Comparison of ENCODE assay signal across 1 cellular context in genomic region chr12:65534105-65534841, GRCh38.
TF ChIP-seq lines count a peak whose summit lies in the region.

No MANE protein-coding gene starts in this region.

TF ChIP-seq in H1, 55 proteins besides CTCF, POLR2A, EP300 and RAD21 (continued from another document):
- TF ChIP-seq, protein P1, sequence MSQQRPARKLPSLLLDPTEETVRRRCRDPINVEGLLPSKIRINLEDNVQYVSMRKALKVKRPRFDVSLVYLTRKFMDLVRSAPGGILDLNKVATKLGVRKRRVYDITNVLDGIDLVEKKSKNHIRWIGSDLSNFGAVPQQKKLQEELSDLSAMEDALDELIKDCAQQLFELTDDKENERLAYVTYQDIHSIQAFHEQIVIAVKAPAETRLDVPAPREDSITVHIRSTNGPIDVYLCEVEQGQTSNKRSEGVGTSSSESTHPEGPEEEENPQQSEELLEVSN (IDR thresholded peaks at IDR 0.05), result no peak
- no peak for TF ChIP-seq PHF8 (conservative IDR thresholded peaks at IDR 0.05; ENCODE audit: low read depth, low read length)
- TF ChIP-seq KDM5A (IDR thresholded peaks at IDR 0.05; ENCODE audit: low read length), result no peak
- TF ChIP-seq MAFK (IDR thresholded peaks at IDR 0.05; ENCODE audit: low read depth, low read length), result no peak
